ENCODE assay signal across 9 cellular contexts in the genomic region with DNA sequence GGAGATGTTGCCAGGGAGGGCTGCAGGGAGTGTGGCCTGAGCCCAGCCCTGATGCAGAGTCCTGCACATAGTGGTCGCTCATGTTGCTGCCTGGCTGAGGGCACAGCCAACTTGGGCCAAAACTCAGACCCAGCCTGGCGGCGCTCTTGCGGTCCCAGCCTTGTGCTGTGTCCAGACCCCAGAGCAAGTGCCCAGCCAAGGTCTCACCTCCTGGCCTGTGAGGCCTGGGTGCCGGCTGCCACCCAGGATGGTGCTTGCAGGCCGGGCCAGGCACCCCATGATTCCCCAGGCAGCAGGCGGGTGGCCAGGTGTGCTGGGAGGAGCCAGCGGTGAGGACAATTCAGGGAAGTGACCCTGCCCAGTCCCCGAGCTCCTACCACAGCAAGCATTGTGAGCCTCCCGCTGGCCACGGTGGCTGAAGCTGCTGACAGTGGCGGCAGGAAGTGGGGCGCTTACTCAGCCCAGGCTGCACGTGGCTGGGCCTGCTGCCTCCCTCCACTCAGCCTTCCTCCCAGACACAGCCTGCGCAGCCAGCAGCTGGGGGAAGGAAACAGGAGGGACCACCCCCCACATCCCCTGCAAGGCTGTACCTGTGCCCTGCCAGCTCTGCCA. TPM values are rescaled to one million over a fixed set of nuclear protein-coding genes. Genes with fewer than 3 reads are reported as not detected.
DNase-seq lines count a peak whose midpoint lies in the region; ATAC-seq, FAIRE-seq and TF ChIP-seq lines count a peak whose summit lies in the region.
"Had no signal": no experiment of that assay in that cellular context is flagged by ENCODE, and none has a peak within 500 bp of the region (broad histone marks: within the 10 kb centered on the region; RNA-seq: fewer than 3 reads in every experiment).

No MANE protein-coding gene starts in this region.

- peak; percentile 17 for TF ChIP-seq POLR2A in endothelial cell of umbilical vein (IDR thresholded peaks at IDR 0.05; ENCODE audit: low read depth, low read length)

- no peak overlapping the region for H3K9ac ChIP-seq in endothelial cell of umbilical vein (replicated peaks; ENCODE audit: extremely low read depth, insufficient read depth, low read length)
- H3K9ac ChIP-seq in trophoblast cell (ENCODE audit: low read length): no peak overlapping the region

- no peaks in the 10 kb centered on the region for H3K79me2 ChIP-seq in endothelial cell of umbilical vein (ENCODE audit: control insufficient read depth, insufficient read depth, low read length)
- H3K79me2 ChIP-seq in trophoblast cell (ENCODE audit: control insufficient read depth, insufficient read depth, low read length, poor library complexity): peaks cover 3% of the 10 kb centered on the region

- H2AFZ ChIP-seq in endothelial cell of umbilical vein (ENCODE audit: low read depth, low read length): peak overlapping the region; percentile 23
- no peak overlapping the region for H2AFZ ChIP-seq in trophoblast cell (ENCODE audit: insufficient read depth, low read length, poor library complexity)

- H3K79me1 ChIP-seq in trophoblast cell (ENCODE audit: low read length): peaks cover 28% of the 10 kb centered on the region

- H3K27ac ChIP-seq in endothelial cell of umbilical vein (ENCODE audit: insufficient read depth, low read depth, low read length) (peak overlapping the region; percentile 62), trophoblast cell (ENCODE audit: low read depth, low read length) (no peak overlapping the region)

- peak overlapping the region; percentile 21 for H2AK5ac ChIP-seq in trophoblast cell (ENCODE audit: low read length)

- no peak overlapping the region for H4K12ac ChIP-seq in trophoblast cell (ENCODE audit: low read depth, low read length)

- no CpG with 5 or more reads among the region's 15 CpGs for WGBS in trophoblast cell (ENCODE audit: extremely low coverage, insufficient coverage, insufficient read length)

- H3K9me3 ChIP-seq in endothelial cell of umbilical vein (replicated peaks; ENCODE audit: control insufficient read depth, insufficient read depth, low read length): no peaks in the 10 kb centered on the region
- no peaks in the 10 kb centered on the region for H3K9me3 ChIP-seq in trophoblast cell (ENCODE audit: insufficient read depth, low read depth, low read length)

- FAIRE-seq in RCC 7860 (lab: Jason Lieb, UNC) (no peak), endothelial cell of umbilical vein (lab: Jason Lieb, UNC) (peak; percentile 95)

- no peak overlapping the region for H3K23ac ChIP-seq in trophoblast cell (ENCODE audit: low read length)

- peaks cover 22% of the 10 kb centered on the region for H3K4me1 ChIP-seq in endothelial cell of umbilical vein (ENCODE audit: control insufficient read depth, extremely low read depth, insufficient read depth, low read length)
- peaks cover 25 to 30% of the 10 kb centered on the region in 2 experiments for H3K4me1 ChIP-seq in trophoblast cell (ENCODE audit: control insufficient read depth in 1 of 2, insufficient read depth in 2 of 2, low read length in 2 of 2)

- peak overlapping the region; percentile 0 for H2BK5ac ChIP-seq in trophoblast cell (ENCODE audit: low read depth, low read length, poor library complexity)

- no peak for TF ChIP-seq CTCF in endothelial cell of umbilical vein (IDR thresholded peaks at IDR 0.05; ENCODE audit: extremely low read depth in 1 of 2, insufficient read depth in 1 of 2, low read depth in 1 of 2, low read length in 2 of 2)

- DNase-seq in ELR (ENCODE audit: low read depth): peak; percentile 81
- DNase-seq in RCC 7860 (ENCODE audit: low spot score): peak; percentile 7
- DNase-seq in endothelial cell of umbilical vein (ENCODE audit: low read depth, low spot score): peak; percentile 84
- no peak for DNase-seq in trophoblast cell
- no peak for DNase-seq in C1 segment of cervical spinal cord (lab: John Stamatoyannopoulos, UW)
- DNase-seq in GF-D8 (lab: John Stamatoyannopoulos, UW): no peak
- no peak for DNase-seq in DMS79 (lab: John Stamatoyannopoulos, UW)

- peak overlapping the region; percentile 7 for H3K14ac ChIP-seq in trophoblast cell (ENCODE audit: low read length)

- POLR2A ChIA-PET in endothelial cell of umbilical vein (lab: Charles Lee): interaction anchor here (0.6 kb wide), 1 partner anchor 29 kb away, joined by 3 read pairs; no protein-coding TSS in a partner anchor

- intact Hi-C loops in endothelial cell of umbilical vein (cut with micrococcal nuclease): loop anchor here (1.0 to 2.0 kb wide), 5 partner anchors 8 to 30 kb away; partner anchors contain the start of genes EIF2B2 and PGF

- BruUV-seq in endothelial cell of umbilical vein (replicated peaks; lab: Mats Ljungman, UMichigan): no TSS peak

- no peaks in the 10 kb centered on the region for H3K27me3 ChIP-seq in endothelial cell of umbilical vein (ENCODE audit: control insufficient read depth in 2 of 2, insufficient read depth in 2 of 2, low read length in 2 of 2)
- H3K27me3 ChIP-seq in trophoblast cell (ENCODE audit: insufficient read depth, low read length): no peaks in the 10 kb centered on the region

- H4K8ac ChIP-seq in trophoblast cell (ENCODE audit: low read depth, low read length): peak overlapping the region; percentile 11

- H3K9me1 ChIP-seq in endothelial cell of umbilical vein (replicated peaks; ENCODE audit: control insufficient read depth, extremely low read depth, insufficient read depth, low read length): no peaks in the 10 kb centered on the region

- H3K4me3 ChIP-seq in endothelial cell of umbilical vein (replicated peaks in 1 of 3; ENCODE audit: insufficient read depth in 1 of 3, low read depth in 1 of 3, low read length in 3 of 3) (no peak overlapping the region), trophoblast cell (ENCODE audit: low read depth, low read length) (no peak overlapping the region)

- no peak overlapping the region for H3K4me2 ChIP-seq in endothelial cell of umbilical vein (ENCODE audit: insufficient read depth, low read length)
- H3K4me2 ChIP-seq in trophoblast cell (ENCODE audit: low read length): no peak overlapping the region

- H3K36me3 ChIP-seq in endothelial cell of umbilical vein (ENCODE audit: control insufficient read depth in 2 of 2, extremely low read depth in 1 of 2, insufficient read depth in 2 of 2, low read length in 2 of 2): no peaks in the 10 kb centered on the region
- H3K36me3 ChIP-seq in trophoblast cell (ENCODE audit: control insufficient read depth in 1 of 2, insufficient read depth in 2 of 2, low read length in 2 of 2): no peaks in the 10 kb centered on the region

- H2BK120ac ChIP-seq in trophoblast cell (ENCODE audit: insufficient read depth, low read length, poor library complexity): peak overlapping the region; percentile 27

- H3K4ac ChIP-seq in trophoblast cell (ENCODE audit: low read depth, low read length): no peak overlapping the region

- H3K18ac ChIP-seq in trophoblast cell (ENCODE audit: low read length): peak overlapping the region; percentile 8

- ATAC-seq in GM21723 (IDR thresholded peaks at IDR 0.05; ENCODE audit: unreplicated experiment): no peak

- no peaks in the 10 kb centered on the region for H4K20me1 ChIP-seq in endothelial cell of umbilical vein (replicated peaks; ENCODE audit: control insufficient read depth, extremely low read depth, insufficient read depth, low read length)

- H4K91ac ChIP-seq in trophoblast cell (ENCODE audit: low read depth, low read length): peak overlapping the region; percentile 40

- CTCF ChIA-PET in endothelial cell of umbilical vein (lab: Charles Lee): interaction anchor here (0.8 to 3.4 kb wide), 6 partner anchors 8 to 115 kb away, joined by 3 to 15 read pairs (median 4); partner anchors contain the start of gene PGF

- dilution Hi-C loops in endothelial cell of umbilical vein (cut with MboI; ENCODE audit: extremely low pct_ligation_motif_present, low sequenced_read_pairs): no loop called here

- peak overlapping the region; percentile 35 for H2BK12ac ChIP-seq in trophoblast cell (ENCODE audit: low read length)

TF ChIP-seq in endothelial cell of umbilical vein, 7 proteins besides CTCF, POLR2A, EP300 and RAD21 (continues in another document):
- TF ChIP-seq GATA2 (IDR thresholded peaks at IDR 0.05; ENCODE audit: insufficient read depth, insufficient read length, low read depth, low read length) (no peak), POLR2AphosphoS5 (IDR thresholded peaks at IDR 0.05; ENCODE audit: insufficient read depth, low read depth, low read length) (peak; percentile 87)
- TF ChIP-seq, protein P1, sequence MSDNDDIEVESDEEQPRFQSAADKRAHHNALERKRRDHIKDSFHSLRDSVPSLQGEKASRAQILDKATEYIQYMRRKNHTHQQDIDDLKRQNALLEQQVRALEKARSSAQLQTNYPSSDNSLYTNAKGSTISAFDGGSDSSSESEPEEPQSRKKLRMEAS (IDR thresholded peaks at IDR 0.05; ENCODE audit: insufficient read depth, insufficient read length): peak; percentile 90

RNA-seq across cellular contexts. Expression of gene PGF, which starts 17.7 kb away (rescaled TPM):
- 206 and 254 TPM in 2 replicates for total RNA-seq in endothelial cell of umbilical vein
- polyA plus RNA-seq in endothelial cell of umbilical vein: 89.0 and 102 TPM in 2 replicates
- 47.5 and 62.9 TPM in 2 replicates for polyA plus RNA-seq in endothelial cell of umbilical vein (2011; cell fraction: cytosol; rRNA removed)
- polyA plus RNA-seq in endothelial cell of umbilical vein (2011; cell fraction: nucleus; rRNA removed): 103 TPM in 2 replicates
- polyA plus RNA-seq in endothelial cell of umbilical vein (2012): 68.6 and 97.1 TPM in 2 replicates
- polyA minus RNA-seq in endothelial cell of umbilical vein: 49.2 and 69.1 TPM in 2 replicates
- polyA minus RNA-seq in endothelial cell of umbilical vein (2011; cell fraction: cytosol; rRNA and poly(A)+ RNA removed): not detected
- polyA minus RNA-seq in endothelial cell of umbilical vein (2011; cell fraction: nucleus; rRNA and poly(A)+ RNA removed): 84.1 and 105 TPM in 2 replicates
- 746 and 849 TPM in 2 replicates for polyA plus RNA-seq in trophoblast cell (2013)
- total RNA-seq: mononuclear cell had no signal

RNA-seq across cellular contexts. Expression of gene EIF2B2, which starts 29.6 kb away (rescaled TPM):
- 97.0 and 103 TPM in 2 replicates for total RNA-seq in endothelial cell of umbilical vein
- polyA plus RNA-seq in endothelial cell of umbilical vein: 143 and 146 TPM in 2 replicates
- 124 and 125 TPM in 2 replicates for polyA plus RNA-seq in endothelial cell of umbilical vein (2011; cell fraction: cytosol; rRNA removed)
- polyA plus RNA-seq in endothelial cell of umbilical vein (2011; cell fraction: nucleus; rRNA removed): 101 and 104 TPM in 2 replicates
- 71.5 and 81.7 TPM in 2 replicates for polyA plus RNA-seq in endothelial cell of umbilical vein (2012)
- polyA minus RNA-seq in endothelial cell of umbilical vein: 89.0 and 115 TPM in 2 replicates
- polyA minus RNA-seq in endothelial cell of umbilical vein (2011; cell fraction: cytosol; rRNA and poly(A)+ RNA removed): 36.6 TPM
- polyA minus RNA-seq in endothelial cell of umbilical vein (2011; cell fraction: nucleus; rRNA and poly(A)+ RNA removed): 65.0 and 65.2 TPM in 2 replicates
- 115 and 119 TPM in 2 replicates for polyA plus RNA-seq in trophoblast cell (2013)

RNA-seq across cellular contexts. Expression of gene RPS6KL1, which starts 50.0 kb away (rescaled TPM):
- 23.8 and 25.6 TPM in 2 replicates for total RNA-seq in endothelial cell of umbilical vein
- polyA plus RNA-seq in endothelial cell of umbilical vein: 10.2 TPM in 2 replicates
- polyA plus RNA-seq in endothelial cell of umbilical vein (2011; cell fraction: cytosol; rRNA removed): 8.3 and 9.6 TPM in 2 replicates
- 44.8 and 45.3 TPM in 2 replicates for polyA plus RNA-seq in endothelial cell of umbilical vein (2011; cell fraction: nucleus; rRNA removed)
- polyA plus RNA-seq in endothelial cell of umbilical vein (2012): 15.8 and 17.7 TPM in 2 replicates
- 22.9 and 29.7 TPM in 2 replicates for polyA minus RNA-seq in endothelial cell of umbilical vein
- 1.3 TPM for polyA minus RNA-seq in endothelial cell of umbilical vein (2011; cell fraction: cytosol; rRNA and poly(A)+ RNA removed)
- 21.8 and 24.8 TPM in 2 replicates for polyA minus RNA-seq in endothelial cell of umbilical vein (2011; cell fraction: nucleus; rRNA and poly(A)+ RNA removed)
- polyA plus RNA-seq in trophoblast cell (2013): 0.31 and 0.67 TPM in 2 replicates

Comparison
In these comparisons a context has a peak if more than half of its experiments do, and no peak if none do; other contexts are left out.
1. DNase-seq: peak in ELR (single experiment), RCC 7860 (single experiment) and endothelial cell of umbilical vein (single experiment); none in trophoblast cell (0 of 2), C1 segment of cervical spinal cord (0 of 14), GF-D8 (single experiment) and DMS79 (single experiment).